ENCODE assay signal across 21 cellular contexts in genomic region chr3:178100881-178101280, GRCh38.
DNase-seq lines count a peak whose midpoint lies in the region; ATAC-seq and TF ChIP-seq lines count a peak whose summit lies in the region.
"Had no signal": no experiment of that assay in that cellular context is flagged by ENCODE, and none has a peak within 500 bp of the region (broad histone marks: within the 10 kb centered on the region; RNA-seq: fewer than 3 reads in every experiment).

No MANE protein-coding gene starts in this region.

- H3K9me3 ChIP-seq in SK-N-MC (ENCODE audit: low read depth, low read length) (no peaks in the 10 kb centered on the region), neural cell (ENCODE audit: low read length) (no peaks in the 10 kb centered on the region)

- no peaks in the 10 kb centered on the region for H3K27me3 ChIP-seq in neural cell (ENCODE audit: insufficient read depth, low read depth, low read length)
- H3K27me3 ChIP-seq: BLaER1 treated with 17β-estradiol and CSF1 and Interleukin-3, amounts not matched to agents 10 nM and 100 nM had no signal

- no peak overlapping the region for H3K9ac ChIP-seq in SK-N-MC (ENCODE audit: insufficient read length)
- no peak overlapping the region for H3K9ac ChIP-seq in neural cell (ENCODE audit: low read length)
- H3K9ac ChIP-seq: BLaER1 treated with 17β-estradiol and CSF1 and Interleukin-3, amounts not matched to agents 10 nM and 100 nM had no signal

- H3K27ac ChIP-seq in SK-N-MC (no peak overlapping the region), neural cell (ENCODE audit: low read length) (peak overlapping the region; percentile 31)
- H3K27ac ChIP-seq: BLaER1 treated with 17β-estradiol and CSF1 and Interleukin-3, amounts not matched to agents 10 nM and 100 nM had no signal

- H2AFZ ChIP-seq in neural cell (ENCODE audit: low read depth, low read length) = no peak overlapping the region

- peak; percentile 74 for TF ChIP-seq EP300 in neural cell (conservative IDR thresholded peaks at IDR 0.05; ENCODE audit: poor library complexity, severe bottlenecking)

- no peaks in the 10 kb centered on the region for H3K79me2 ChIP-seq in neural cell (replicated peaks; ENCODE audit: insufficient read depth, low read length)

- ATAC-seq in GM18907 (IDR thresholded peaks at IDR 0.05; ENCODE audit: unreplicated experiment) = no peak
- ATAC-seq in HG03457 (IDR thresholded peaks at IDR 0.05; ENCODE audit: unreplicated experiment) = no peak
- ATAC-seq: CD8-positive, alpha-beta T cell; PC-3; SK-N-SH treated with all-trans-retinoic acid at 6 μM for 48 hours; T-cell had no signal

- DNase-seq in NCI-H82 (lab: John Stamatoyannopoulos, UW) = peak; percentile 34
- DNase-seq in NCI-H82 treated with DMSO at 0.1 percent for 48 hours (lab: John Stamatoyannopoulos, UW; ENCODE audit: unreplicated experiment) = no peak
- DNase-seq in SK-N-MC (ENCODE audit: low read depth, low spot score) = peak; percentile 94
- DNase-seq in mucosa of gallbladder (ENCODE audit: low spot score) = no peak
- DNase-seq: Calu3; CD8-positive, alpha-beta T cell; H7; MM.1S; NCI-H1092 treated with DMSO at 0.1 percent for 48 hours; NCI-H187 treated with DMSO at 0.1 percent for 48 hours; NCI-H345; NCI-H748 treated with DMSO at 0.1 percent for 48 hours; PC-3; RPMI8226; SHP77 treated with DMSO at 0.1 percent for 48 hours; T-cell had no signal

- no peaks in the 10 kb centered on the region for H3K9me2 ChIP-seq in neural cell (ENCODE audit: insufficient read depth, low read length)

- H3F3A ChIP-seq in neural cell (ENCODE audit: insufficient read depth, low read length, poor library complexity, severe bottlenecking) = no peaks in the 10 kb centered on the region

- no peak for TF ChIP-seq CTCF in neural cell (IDR thresholded peaks at IDR 0.05; ENCODE audit: poor library complexity, severe bottlenecking)

- no peak overlapping the region for H3K4me2 ChIP-seq in neural cell (ENCODE audit: low read length)
- H3K4me2 ChIP-seq: BLaER1 treated with 17β-estradiol and CSF1 and Interleukin-3, amounts not matched to agents 10 nM and 100 nM had no signal

- no peak for TF ChIP-seq RAD21 in neural cell (conservative IDR thresholded peaks at IDR 0.05)

- H3K4me3 ChIP-seq in SK-N-MC = no peak overlapping the region
- no peak overlapping the region for H3K4me3 ChIP-seq in neural cell (ENCODE audit: low read length)
- H3K4me3 ChIP-seq: BLaER1 treated with 17β-estradiol and CSF1 and Interleukin-3, amounts not matched to agents 10 nM and 100 nM had no signal

- no peaks in the 10 kb centered on the region for H3K36me3 ChIP-seq in SK-N-MC (ENCODE audit: insufficient read depth, low read length)
- no peaks in the 10 kb centered on the region for H3K36me3 ChIP-seq in neural cell (ENCODE audit: insufficient read depth, low read length)
- H3K36me3 ChIP-seq: BLaER1 treated with 17β-estradiol and CSF1 and Interleukin-3, amounts not matched to agents 10 nM and 100 nM had no signal

- no peaks in the 10 kb centered on the region for H4K20me1 ChIP-seq in neural cell (ENCODE audit: insufficient read depth)
- H4K20me1 ChIP-seq: BLaER1 treated with 17β-estradiol and CSF1 and Interleukin-3, amounts not matched to agents 10 nM and 100 nM had no signal

TF ChIP-seq in neural cell, 6 proteins besides CTCF, POLR2A, EP300 and RAD21:
- TF ChIP-seq SMC3 (conservative IDR thresholded peaks at IDR 0.05; ENCODE audit: poor library complexity) (no peak), MXI1 (conservative IDR thresholded peaks at IDR 0.05; ENCODE audit: poor library complexity, severe bottlenecking) (no peak), TAF1 (IDR thresholded peaks at IDR 0.05; ENCODE audit: low read depth) (no peak), REST (IDR thresholded peaks at IDR 0.05; ENCODE audit: borderline replicate concordance) (no peak), EZH2 (IDR thresholded peaks at IDR 0.05; ENCODE audit: borderline replicate concordance, insufficient read depth, low read length, poor library complexity, severe bottlenecking) (no peak), POLR2AphosphoS5 (IDR thresholded peaks at IDR 0.05) (no peak)

Comparison
In these comparisons a context has a peak if more than half of its experiments do, and no peak if none do; other contexts are left out.
1. DNase-seq: peak in NCI-H82 (single experiment) and SK-N-MC (single experiment); none in NCI-H82 treated with DMSO at 0.1 percent for 48 hours (single experiment) and mucosa of gallbladder (single experiment).